ENCODE assay signal across 8 cellular contexts in the genomic region with DNA sequence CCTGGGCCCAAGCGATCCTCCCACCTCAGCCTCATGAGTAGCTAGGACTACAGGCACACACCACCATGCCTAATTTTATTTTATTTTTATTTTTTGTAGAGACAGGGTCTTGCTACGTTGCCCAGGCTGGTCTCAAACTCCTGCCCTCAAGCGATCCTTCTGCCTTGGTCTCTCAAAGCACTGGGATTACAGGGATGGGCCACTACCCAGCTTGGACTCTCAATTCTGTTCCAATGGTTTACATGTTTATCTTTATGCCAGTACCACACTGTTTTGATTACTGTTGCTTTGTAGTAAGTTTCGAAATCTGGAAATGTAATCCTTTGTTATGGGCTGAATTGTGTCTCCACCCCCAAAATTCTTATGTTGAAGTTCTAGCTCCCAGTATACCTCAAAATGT.
"Had no signal": no experiment of that assay in that cellular context is flagged by ENCODE, and none has a peak within 500 bp of the region (broad histone marks: within the 10 kb centered on the region; RNA-seq: fewer than 3 reads in every experiment).

No MANE protein-coding gene starts in this region.

- DNase-seq: IMR-90, KBM-7, KG1 had no signal

- H3K27ac Mint-ChIP-seq: IgD-negative memory B cell had no signal

- H3K4me2 ChIP-seq: KMS-11 had no signal

- ATAC-seq: HepG2 had no signal

- FAIRE-seq: HepG2, HTR-8/SVneo had no signal

- H3K4me3 Mint-ChIP-seq: IgD-negative memory B cell had no signal

- H3K4me1 Mint-ChIP-seq: IgD-negative memory B cell had no signal

- H3K27ac ChIP-seq: HL-60, KMS-11 had no signal

- H3K9ac ChIP-seq: KMS-11 had no signal
